Comparison of ENCODE assay signal across 1 cellular context in the genomic region with DNA sequence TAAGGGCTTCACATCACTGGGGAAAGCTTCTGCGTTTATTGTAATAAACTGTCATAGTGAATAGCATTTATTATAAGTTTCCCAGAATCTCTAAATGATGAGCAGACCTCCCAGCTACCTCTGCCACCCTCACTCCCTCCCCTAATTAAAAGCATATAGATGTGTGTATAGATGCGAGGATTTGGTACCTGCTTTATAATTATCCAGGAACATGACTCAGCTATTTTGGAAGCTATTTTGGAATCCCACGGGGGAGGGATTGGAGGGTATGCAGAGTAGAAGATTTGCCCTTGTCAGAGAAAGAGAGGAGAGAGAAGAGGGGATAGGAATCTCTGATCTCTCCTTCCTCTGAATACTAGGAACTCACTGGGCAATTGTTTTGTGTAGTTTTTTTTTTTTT.
TF ChIP-seq lines count a peak whose summit lies in the region.

No MANE protein-coding gene starts in this region.

TF ChIP-seq in IMR-90, 13 proteins besides CTCF, POLR2A, EP300 and RAD21 (continued from another document):
- TF ChIP-seq BHLHE40 (IDR thresholded peaks at IDR 0.05; ENCODE audit: low read depth, low read length) = no peak
- TF ChIP-seq SMC3 (IDR thresholded peaks at IDR 0.05; ENCODE audit: low read depth, low read length) = no peak
